Comparison of ENCODE assay signal across 8 cellular contexts in the genomic region with DNA sequence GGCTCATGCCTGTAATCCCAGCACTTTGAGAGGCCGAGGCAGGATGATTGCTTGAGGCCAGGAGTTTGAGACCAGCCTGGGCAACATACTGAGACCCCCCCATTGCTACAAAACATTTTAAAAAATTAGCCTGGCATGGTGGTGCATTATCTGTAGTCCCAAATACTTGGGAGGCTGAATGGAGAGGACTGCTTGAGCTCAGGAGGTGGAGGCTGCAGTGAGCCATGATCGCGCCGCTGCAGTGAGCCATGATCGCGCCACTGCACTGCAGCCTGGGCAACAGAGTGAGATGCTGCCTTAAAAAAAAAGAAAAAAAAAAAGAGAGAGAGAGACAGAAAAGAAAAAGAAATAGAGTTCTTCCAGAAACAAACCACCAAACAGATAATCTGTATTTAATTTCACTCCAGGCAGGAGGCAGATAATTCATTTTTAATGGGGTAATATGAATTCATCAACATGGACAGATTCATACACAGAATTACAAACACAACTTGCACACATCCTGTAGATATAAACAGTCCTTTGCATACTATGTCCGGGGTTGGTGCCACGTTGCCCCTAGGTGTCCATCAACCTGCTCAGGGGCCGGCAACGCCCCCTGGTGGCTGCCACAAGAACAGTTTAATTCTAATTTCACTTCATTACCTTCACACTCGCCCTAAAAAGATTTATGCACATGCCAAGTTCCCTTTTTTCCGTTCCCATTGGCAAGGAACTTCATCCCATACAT. TPM values are rescaled to one million over a fixed set of nuclear protein-coding genes. Genes with fewer than 3 reads are reported as not detected.
DNase-seq lines count a peak whose midpoint lies in the region; ATAC-seq, FAIRE-seq and TF ChIP-seq lines count a peak whose summit lies in the region.

No MANE protein-coding gene starts in this region.

- intact Hi-C loops in esophagus muscularis mucosa (cut with DNase I): no loop called here

- H3K27ac ChIP-seq in esophagus muscularis mucosa (replicated peaks in 1 of 4): no peak overlapping the region
- H3K27ac ChIP-seq in neutrophil: peak overlapping the region; percentile 93

- FAIRE-seq in urothelium cell line (lab: Jason Lieb, UNC): no peak

- H3K4me1 ChIP-seq in esophagus muscularis mucosa (peaks cover 11 to 21% (median 16%) of the 10 kb centered on the region in 4 donors), neutrophil (ENCODE audit: control insufficient read depth in 1 of 2, insufficient read depth in 1 of 2, low read depth in 1 of 2, low read length in 1 of 2) (peaks cover 60 to 61% of the 10 kb centered on the region in 2 experiments)

- TF ChIP-seq POLR2A in esophagus muscularis mucosa (IDR thresholded peaks at IDR 0.05; ENCODE audit: low read depth): no peak

- H3K36me3 ChIP-seq in esophagus muscularis mucosa (peaks cover 10 to 50% (median 18%) of the 10 kb centered on the region in 4 donors), neutrophil (peaks cover 52% of the 10 kb centered on the region)

- TF ChIP-seq EP300 in esophagus muscularis mucosa (IDR thresholded peaks at IDR 0.05): no peak

- ATAC-seq in HG03175 (IDR thresholded peaks at IDR 0.05; ENCODE audit: unreplicated experiment): peak; percentile 69

- H3K9me3 ChIP-seq in esophagus muscularis mucosa: no peaks in the 10 kb centered on the region
- no peaks in the 10 kb centered on the region for H3K9me3 ChIP-seq in neutrophil

- DNase-seq in GDM1 (lab: John Stamatoyannopoulos, UW) (peak; percentile 27), NOMO-1 treated with dmso at 0.1 percent for 144 hours (lab: John Stamatoyannopoulos, UW; ENCODE audit: unreplicated experiment) (peak; percentile 19), activated T-cell treated with anti-CD3 and anti-CD28 coated beads for 4 hours (peak; percentile 37), esophagus muscularis mucosa (ENCODE audit: extremely low spot score) (no peak), urothelium cell line (ENCODE audit: low spot score) (peak; percentile 83), mesenteric fat pad (ENCODE audit: low spot score) (no peak)

- WGBS in esophagus muscularis mucosa: 51% methylated on average over 12 of the region's 12 CpGs

- no peak overlapping the region for H3K4me3 ChIP-seq in esophagus muscularis mucosa
- peak overlapping the region; percentile 30 to 35 for H3K4me3 ChIP-seq in neutrophil (ENCODE audit: low read depth in 1 of 2, low read length in 1 of 2)

- TF ChIP-seq CTCF in esophagus muscularis mucosa (IDR thresholded peaks at IDR 0.05) (peak; percentile 62 to 81 (median 66)), neutrophil (IDR thresholded peaks at IDR 0.05) (peak; percentile 78)

- H3K27me3 ChIP-seq in esophagus muscularis mucosa: no peaks in the 10 kb centered on the region
- no peaks in the 10 kb centered on the region for H3K27me3 ChIP-seq in neutrophil

RNA-seq across cellular contexts. Expression of a gene that starts 15.9 kb away (rescaled TPM):
- total RNA-seq in esophagus muscularis mucosa: 10 to 100 TPM; 15.9 to 22.9 (median 19.9) TPM
- 15.4 TPM for total RNA-seq in mesenteric fat pad

RNA-seq across cellular contexts. Expression of a gene that starts 22.7 kb away (rescaled TPM):
- 10 to 100 TPM; 16.5 to 25.0 (median 19.0) TPM for total RNA-seq in esophagus muscularis mucosa
- total RNA-seq in mesenteric fat pad: 11.2 TPM

Comparison
In these comparisons a context has a peak if more than half of its experiments do, and no peak if none do; other contexts are left out.
1. DNase-seq: peak in GDM1 (single experiment), NOMO-1 treated with dmso at 0.1 percent for 144 hours (single experiment), activated T-cell treated with anti-CD3 and anti-CD28 coated beads for 4 hours (single experiment) and urothelium cell line (single experiment); none in esophagus muscularis mucosa (single experiment) and mesenteric fat pad (single experiment).
2. H3K4me3 ChIP-seq: peak in neutrophil (2 of 2); none in esophagus muscularis mucosa (0 of 4).